ENCODE assay signal across 7 cellular contexts in the genomic region with DNA sequence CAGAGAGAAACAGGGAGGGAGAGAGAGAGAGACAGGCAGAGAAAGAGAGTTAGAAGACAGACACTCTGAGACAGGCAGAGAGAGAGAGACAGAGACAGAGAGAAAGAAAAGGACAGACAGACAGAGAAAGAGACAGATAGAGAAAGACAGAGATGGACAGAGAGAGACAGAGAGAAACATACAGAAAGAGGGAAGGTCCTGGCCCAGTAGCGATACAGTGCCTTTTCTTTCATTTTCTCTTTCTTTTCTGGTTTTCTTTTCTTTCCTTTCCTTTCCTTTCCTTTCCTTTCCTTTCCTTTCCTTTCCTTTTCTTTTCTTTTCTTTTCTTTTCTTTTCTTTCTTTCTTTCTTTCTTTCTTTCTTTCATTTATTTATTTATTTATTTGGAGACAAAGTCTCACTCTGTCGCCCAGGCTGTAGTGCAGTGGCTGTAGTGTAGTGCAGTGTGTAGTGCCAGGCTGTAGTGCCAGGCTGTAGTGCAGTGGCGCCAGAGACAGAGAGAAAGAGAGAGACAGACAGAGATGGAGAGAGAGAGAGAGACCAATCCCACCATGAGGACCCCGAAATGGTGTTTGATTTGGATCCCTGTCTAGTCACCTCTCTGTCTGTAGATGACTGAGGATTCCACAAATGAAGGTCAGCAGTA.
DNase-seq lines count a peak whose midpoint lies in the region; ATAC-seq, FAIRE-seq and TF ChIP-seq lines count a peak whose summit lies in the region.
"Not testable (repeated sequence)": the region's sequence is repeated elsewhere in the genome, so short reads cannot be mapped to it uniquely, and the experiment has no call there.

No MANE protein-coding gene starts in this region.

- H4K20me1 ChIP-seq in MM.1S (ENCODE audit: insufficient read depth, low read length); PC-9 (ENCODE audit: insufficient read depth); SK-N-SH (ENCODE audit: insufficient read depth): not testable (repeated sequence)

- not testable (repeated sequence) for FAIRE-seq in A549 (lab: Jason Lieb, UNC)

- not testable (repeated sequence) for H3K27me3 Mint-ChIP-seq in activated CD8-positive, alpha-beta memory T cell treated with anti-CD3 and anti-CD28 coated beads, Interleukin-2, amount 10 ng/mL, durations not matched to agents 7 days and 5 days; activated naive CD8-positive, alpha-beta T cell treated with anti-CD3 and anti-CD28 coated beads, Interleukin-2, amount 10 ng/mL, durations not matched to agents 7 days and 5 days
- H3K27me3 Mint-ChIP-seq in central memory CD8-positive, alpha-beta T cell: peaks cover 16% of the 10 kb centered on the region

- not testable (repeated sequence) for DNase-seq in A549 (ENCODE audit: low read depth in 1 of 2, low spot score in 1 of 2); MM.1S; PC-9; SK-N-SH; activated CD8-positive, alpha-beta memory T cell treated with anti-CD3 and anti-CD28 coated beads, Interleukin-2, amount 10 ng/mL, durations not matched to agents 7 days and 5 days; activated naive CD8-positive, alpha-beta T cell treated with anti-CD3 and anti-CD28 coated beads, Interleukin-2, amount 10 ng/mL, durations not matched to agents 7 days and 5 days; central memory CD8-positive, alpha-beta T cell (ENCODE audit: low spot score in 2 of 2)

- H3K4me3 Mint-ChIP-seq in activated CD8-positive, alpha-beta memory T cell treated with anti-CD3 and anti-CD28 coated beads, Interleukin-2, amount 10 ng/mL, durations not matched to agents 7 days and 5 days: peak overlapping the region; percentile 47
- H3K4me3 Mint-ChIP-seq in activated naive CD8-positive, alpha-beta T cell treated with anti-CD3 and anti-CD28 coated beads, Interleukin-2, amount 10 ng/mL, durations not matched to agents 7 days and 5 days; central memory CD8-positive, alpha-beta T cell: not testable (repeated sequence)

- not testable (repeated sequence) for H3K4me1 ChIP-seq in A549; MM.1S (ENCODE audit: low read length); PC-9 (replicated peaks; ENCODE audit: insufficient read depth); SK-N-SH (ENCODE audit: control insufficient read depth in 1 of 2, insufficient read depth in 2 of 2, low read depth in 1 of 2, low read length in 1 of 2)

- H3K9me3 Mint-ChIP-seq in activated CD8-positive, alpha-beta memory T cell treated with anti-CD3 and anti-CD28 coated beads, Interleukin-2, amount 10 ng/mL, durations not matched to agents 7 days and 5 days (ENCODE audit: low read depth): peaks cover 15% of the 10 kb centered on the region
- H3K9me3 Mint-ChIP-seq in activated naive CD8-positive, alpha-beta T cell treated with anti-CD3 and anti-CD28 coated beads, Interleukin-2, amount 10 ng/mL, durations not matched to agents 7 days and 5 days: peaks cover 28% of the 10 kb centered on the region
- H3K9me3 Mint-ChIP-seq in central memory CD8-positive, alpha-beta T cell: peaks cover 31% of the 10 kb centered on the region

- not testable (repeated sequence) for H3K4me3 ChIP-seq in A549; MM.1S (ENCODE audit: low read length); PC-9
- H3K4me3 ChIP-seq in SK-N-SH (ENCODE audit: low read depth in 2 of 2, low read length in 1 of 2): peak overlapping the region in 1 of 2 experiments; percentile 26; a peak in 1 of 4 replicates

- peak overlapping the region; percentile 26; the same call in 1 of the 3 replicates for H3K4me2 ChIP-seq in A549
- peak overlapping the region; percentile 22; the same call in 1 of the 2 replicates for H3K4me2 ChIP-seq in MM.1S (ENCODE audit: low read depth, low read length)
- H3K4me2 ChIP-seq in PC-9: peak overlapping the region; percentile 40; the same call in 1 of the 2 replicates
- H3K4me2 ChIP-seq in SK-N-SH: peak overlapping the region; percentile 67

- not testable (repeated sequence) for H3K79me2 ChIP-seq in MM.1S (ENCODE audit: low read length); PC-9 (ENCODE audit: low read depth); SK-N-SH (ENCODE audit: insufficient read depth)

- not testable (repeated sequence) for H3K9ac ChIP-seq in MM.1S (ENCODE audit: low read length)
- H3K9ac ChIP-seq in SK-N-SH: peak overlapping the region; percentile 49; the same call in 1 of the 2 replicates

- intact Hi-C loops in PC-9 (cut with micrococcal nuclease; ENCODE audit: unreplicated experiment): not testable (repeated sequence)

- peaks cover 19% of the 10 kb centered on the region for H3K4me1 Mint-ChIP-seq in activated CD8-positive, alpha-beta memory T cell treated with anti-CD3 and anti-CD28 coated beads, Interleukin-2, amount 10 ng/mL, durations not matched to agents 7 days and 5 days
- H3K4me1 Mint-ChIP-seq in activated naive CD8-positive, alpha-beta T cell treated with anti-CD3 and anti-CD28 coated beads, Interleukin-2, amount 10 ng/mL, durations not matched to agents 7 days and 5 days; central memory CD8-positive, alpha-beta T cell: not testable (repeated sequence)

- H3K27me3 ChIP-seq in MM.1S (replicated peaks; ENCODE audit: insufficient read depth, low read length); PC-9 (ENCODE audit: insufficient read depth, low read depth); SK-N-SH (ENCODE audit: insufficient read depth): not testable (repeated sequence)

- not testable (repeated sequence) for TF ChIP-seq CTCF in A549 (IDR thresholded peaks at IDR 0.05); MM.1S (IDR thresholded peaks at IDR 0.05; ENCODE audit: low read length); PC-9 (conservative IDR thresholded peaks at IDR 0.05); SK-N-SH (IDR thresholded peaks at IDR 0.05)

- peak overlapping the region; percentile 61 for H3K27ac Mint-ChIP-seq in activated CD8-positive, alpha-beta memory T cell treated with anti-CD3 and anti-CD28 coated beads, Interleukin-2, amount 10 ng/mL, durations not matched to agents 7 days and 5 days
- peak overlapping the region; percentile 39 for H3K27ac Mint-ChIP-seq in activated naive CD8-positive, alpha-beta T cell treated with anti-CD3 and anti-CD28 coated beads, Interleukin-2, amount 10 ng/mL, durations not matched to agents 7 days and 5 days
- H3K27ac Mint-ChIP-seq in central memory CD8-positive, alpha-beta T cell (ENCODE audit: low read depth): peak overlapping the region; percentile 3

- TF ChIP-seq RAD21 in A549 (conservative IDR thresholded peaks at IDR 0.05 in 1 of 2, IDR thresholded peaks at IDR 0.05 in 1 of 2); SK-N-SH (IDR thresholded peaks at IDR 0.05; ENCODE audit: low read length): not testable (repeated sequence)

- BruUV-seq in PC-9 (replicated peaks; lab: Mats Ljungman, UMichigan): not testable (repeated sequence)

- H3K9me3 ChIP-seq in A549; MM.1S (replicated peaks; ENCODE audit: insufficient read depth, low read length); PC-9 (ENCODE audit: insufficient read depth, low read depth); SK-N-SH: not testable (repeated sequence)

- 0 out of 6 replicates have a peak, but pooled peaks of 1 of the 2 experiments have one; percentile 49 for ATAC-seq in A549
- not testable (repeated sequence) for ATAC-seq in activated CD8-positive, alpha-beta memory T cell treated with anti-CD3 and anti-CD28 coated beads, Interleukin-2, amount 10 ng/mL, durations not matched to agents 7 days and 5 days; activated naive CD8-positive, alpha-beta T cell treated with anti-CD3 and anti-CD28 coated beads, Interleukin-2, amount 10 ng/mL, durations not matched to agents 7 days and 5 days (ENCODE audit: low read depth); central memory CD8-positive, alpha-beta T cell (replicated peaks; ENCODE audit: extremely low read depth, poor library complexity, severe bottlenecking)

- H3K36me3 ChIP-seq in MM.1S (replicated peaks; ENCODE audit: insufficient read depth, low read length); PC-9 (ENCODE audit: low read depth); SK-N-SH (replicated peaks in 1 of 2; ENCODE audit: control insufficient read depth in 1 of 2, insufficient read depth in 2 of 2, low read length in 1 of 2): not testable (repeated sequence)

- TF ChIP-seq POLR2A in A549 (IDR thresholded peaks at IDR 0.05; ENCODE audit: low read length): not testable (repeated sequence)

- not testable (repeated sequence) for H3K9me2 ChIP-seq in MM.1S (replicated peaks; ENCODE audit: insufficient read depth, low read length); PC-9 (ENCODE audit: insufficient read depth); SK-N-SH

- H3K36me3 Mint-ChIP-seq in activated CD8-positive, alpha-beta memory T cell treated with anti-CD3 and anti-CD28 coated beads, Interleukin-2, amount 10 ng/mL, durations not matched to agents 7 days and 5 days; activated naive CD8-positive, alpha-beta T cell treated with anti-CD3 and anti-CD28 coated beads, Interleukin-2, amount 10 ng/mL, durations not matched to agents 7 days and 5 days; central memory CD8-positive, alpha-beta T cell (ENCODE audit: insufficient read depth): not testable (repeated sequence)

- POLR2A ChIA-PET in A549 (lab: Yijun Ruan, JAX); PC-9 (lab: Charles Lee; ENCODE audit: unreplicated experiment); SK-N-SH (lab: Yijun Ruan, JAX); activated naive CD8-positive, alpha-beta T cell treated with anti-CD3 and anti-CD28 coated beads, Interleukin-2, amount 10 ng/mL, durations not matched to agents 7 days and 5 days (lab: Charles Lee): not testable (repeated sequence)

- H2AFZ ChIP-seq in MM.1S (ENCODE audit: low read length) (peak overlapping the region; percentile 23; the same call in 1 of the 2 replicates), PC-9 (peak overlapping the region; percentile 39; the same call in 1 of the 2 replicates), SK-N-SH (ENCODE audit: low read depth) (peak overlapping the region; percentile 85)

- WGBS in A549 (ENCODE audit: missing lambda C conversion rate): 46% methylated on average over 4 of the region's 4 CpGs
- WGBS in SK-N-SH (ENCODE audit: low lambda C conversion rate): 9% methylated on average over 4 of the region's 4 CpGs

- H3K27ac ChIP-seq in A549; MM.1S (ENCODE audit: low read length); PC-9; SK-N-SH (ENCODE audit: low read depth in 2 of 2, low read length in 1 of 2): not testable (repeated sequence)

- H3F3A ChIP-seq in MM.1S (ENCODE audit: insufficient read depth, low read length); PC-9 (ENCODE audit: insufficient read depth, low read depth); SK-N-SH (replicated peaks; ENCODE audit: insufficient read depth): not testable (repeated sequence)

- not testable (repeated sequence) for TF ChIP-seq EP300 in A549 (IDR thresholded peaks at IDR 0.05); SK-N-SH (IDR thresholded peaks at IDR 0.05; ENCODE audit: borderline replicate concordance in 1 of 2, low read depth in 1 of 2, low read length in 1 of 2)

- CTCF ChIA-PET in A549 (lab: Yijun Ruan, JAX); PC-9 (lab: Charles Lee); SK-N-SH (lab: Yijun Ruan, JAX); activated CD8-positive, alpha-beta memory T cell treated with anti-CD3 and anti-CD28 coated beads, Interleukin-2, amount 10 ng/mL, durations not matched to agents 7 days and 5 days (lab: Charles Lee): not testable (repeated sequence)

Comparison
In these comparisons a context has a peak if more than half of its experiments do, and no peak if none do; other contexts are left out.
1. H2AFZ ChIP-seq: peak in every context shown above with its lines; median percentile 85 in SK-N-SH; 39 in PC-9; 23 in MM.1S.
2. H3K27ac Mint-ChIP-seq: peak in every context shown above with its lines; median percentile 61 in activated CD8-positive, alpha-beta memory T cell treated with anti-CD3 and anti-CD28 coated beads, Interleukin-2, amount 10 ng/mL, durations not matched to agents 7 days and 5 days; 39 in activated naive CD8-positive, alpha-beta T cell treated with anti-CD3 and anti-CD28 coated beads, Interleukin-2, amount 10 ng/mL, durations not matched to agents 7 days and 5 days; 3 in central memory CD8-positive, alpha-beta T cell.